Comparison of ENCODE assay signal across 9 cellular contexts in the genomic region with DNA sequence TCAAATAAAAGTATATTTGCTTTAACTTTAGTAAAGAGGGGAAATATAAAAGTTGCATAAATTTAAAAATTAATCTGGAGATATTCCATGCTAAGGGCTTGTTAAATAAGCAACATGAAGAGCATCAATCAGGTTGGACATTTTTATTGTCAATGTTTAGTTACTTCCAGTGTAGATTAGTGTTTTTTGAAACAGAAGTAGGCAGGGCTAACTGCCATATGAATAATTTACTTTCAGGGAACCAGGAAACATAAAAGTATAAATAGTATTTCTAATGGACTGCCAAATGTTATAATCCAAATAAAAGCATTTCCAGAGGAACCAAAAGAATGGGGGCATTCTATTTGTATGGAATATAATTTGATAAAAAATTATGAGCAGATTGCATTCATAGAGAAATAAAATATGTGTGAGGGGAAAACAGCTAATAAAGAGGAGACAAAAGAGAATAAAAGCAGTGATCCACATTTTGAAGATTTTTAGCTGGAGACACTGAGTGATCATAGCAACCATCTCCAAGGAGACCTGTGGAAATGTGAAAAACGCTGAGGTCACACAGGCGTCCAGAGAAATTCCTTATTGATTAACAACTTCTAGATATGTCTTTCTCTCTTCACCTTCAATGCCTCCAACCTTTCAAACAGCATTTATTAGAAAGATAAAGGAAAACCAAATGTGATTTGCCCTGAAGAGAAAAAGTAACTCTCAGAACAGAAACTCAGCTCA.
A peak's percentile ranks its signal among the peaks of the same experiment; 100 is the strongest.
DNase-seq lines count a peak whose midpoint lies in the region; ATAC-seq and TF ChIP-seq lines count a peak whose summit lies in the region.
"Had no signal": no experiment of that assay in that cellular context is flagged by ENCODE, and none has a peak within 500 bp of the region (broad histone marks: within the 10 kb centered on the region; RNA-seq: fewer than 3 reads in every experiment).

No MANE protein-coding gene starts in this region.

- H3K4me3 Mint-ChIP-seq in neural crest cell: peak overlapping the region; percentile 65
- no peak overlapping the region for H3K4me3 Mint-ChIP-seq in activated T-cell treated with anti-CD3 and anti-CD28 coated beads, Interleukin-2, amount 50 U/mL, for 72 hours
- H3K4me3 Mint-ChIP-seq: activated B cell treated with CpG ODN at 0.5 μM for 24 hours had no signal

- no peak for ATAC-seq in activated T-cell treated with anti-CD3 and anti-CD28 coated beads, Interleukin-2, amount 50 U/mL, for 72 hours (replicated peaks in 1 of 2)
- ATAC-seq in left cardiac atrium: no peak

- no peak for TF ChIP-seq CTCF in neural crest cell (conservative IDR thresholded peaks at IDR 0.05)

- DNase-seq in GM03348 (ENCODE audit: low spot score): peak; percentile 62
- DNase-seq in NCI-H460 (ENCODE audit: extremely low read depth, low read depth): peak; percentile 51
- peak; percentile 40 to 61 for DNase-seq in dermis microvascular lymphatic vessel endothelial cell (ENCODE audit: low read depth in 2 of 2)
- DNase-seq in neural crest cell (ENCODE audit: low read depth, low spot score): no peak
- DNase-seq in activated T-cell treated with anti-CD3 and anti-CD28 coated beads, Interleukin-2, amount 50 U/mL, for 72 hours: no peak
- no peak for DNase-seq in left cardiac atrium
- DNase-seq in CD1c-positive myeloid dendritic cell (ENCODE audit: extremely low spot score): no peak
- DNase-seq in SKM-1 treated with dmso at 0.1 percent for 144 hours (lab: John Stamatoyannopoulos, UW; ENCODE audit: unreplicated experiment): no peak
- DNase-seq: activated B cell treated with CpG ODN at 0.5 μM for 24 hours had no signal

- intact Hi-C loops in left cardiac atrium (cut with DNase I): no loop called here

- H3K36me3 Mint-ChIP-seq in neural crest cell (ENCODE audit: low read depth): peaks cover 2% of the 10 kb centered on the region
- H3K36me3 Mint-ChIP-seq in activated T-cell treated with anti-CD3 and anti-CD28 coated beads, Interleukin-2, amount 50 U/mL, for 72 hours (ENCODE audit: insufficient read depth in 2 of 2): no peaks in the 10 kb centered on the region

- peaks cover 4% of the 10 kb centered on the region for H3K9me3 Mint-ChIP-seq in neural crest cell
- no peaks in the 10 kb centered on the region for H3K9me3 Mint-ChIP-seq in activated T-cell treated with anti-CD3 and anti-CD28 coated beads, Interleukin-2, amount 50 U/mL, for 72 hours
- H3K9me3 Mint-ChIP-seq: activated B cell treated with CpG ODN at 0.5 μM for 24 hours had no signal

- peak overlapping the region; percentile 95 for H3K27ac Mint-ChIP-seq in neural crest cell (ENCODE audit: unreplicated experiment)
- H3K27ac Mint-ChIP-seq in activated T-cell treated with anti-CD3 and anti-CD28 coated beads, Interleukin-2, amount 50 U/mL, for 72 hours: no peak overlapping the region
- H3K27ac Mint-ChIP-seq: activated B cell treated with CpG ODN at 0.5 μM for 24 hours had no signal

- no peaks in the 10 kb centered on the region for H3K27me3 Mint-ChIP-seq in neural crest cell (ENCODE audit: low read depth)
- H3K27me3 Mint-ChIP-seq in activated T-cell treated with anti-CD3 and anti-CD28 coated beads, Interleukin-2, amount 50 U/mL, for 72 hours (ENCODE audit: low read depth): no peaks in the 10 kb centered on the region
- H3K27me3 Mint-ChIP-seq: activated B cell treated with CpG ODN at 0.5 μM for 24 hours had no signal

- H3K4me1 Mint-ChIP-seq in neural crest cell: peaks cover 59% of the 10 kb centered on the region
- H3K4me1 Mint-ChIP-seq in activated T-cell treated with anti-CD3 and anti-CD28 coated beads, Interleukin-2, amount 50 U/mL, for 72 hours (ENCODE audit: low read depth): no peaks in the 10 kb centered on the region
- H3K4me1 Mint-ChIP-seq: activated B cell treated with CpG ODN at 0.5 μM for 24 hours had no signal

Comparison
In these comparisons a context has a peak if more than half of its experiments do, and no peak if none do; other contexts are left out.
1. DNase-seq: peak in GM03348 (single experiment), NCI-H460 (single experiment) and dermis microvascular lymphatic vessel endothelial cell (2 of 2); none in neural crest cell (single experiment), activated T-cell treated with anti-CD3 and anti-CD28 coated beads, Interleukin-2, amount 50 U/mL, for 72 hours (0 of 2), left cardiac atrium (single experiment), CD1c-positive myeloid dendritic cell (single experiment) and SKM-1 treated with dmso at 0.1 percent for 144 hours (single experiment).